Comparison of ENCODE assay signal across 18 cellular contexts in the genomic region with DNA sequence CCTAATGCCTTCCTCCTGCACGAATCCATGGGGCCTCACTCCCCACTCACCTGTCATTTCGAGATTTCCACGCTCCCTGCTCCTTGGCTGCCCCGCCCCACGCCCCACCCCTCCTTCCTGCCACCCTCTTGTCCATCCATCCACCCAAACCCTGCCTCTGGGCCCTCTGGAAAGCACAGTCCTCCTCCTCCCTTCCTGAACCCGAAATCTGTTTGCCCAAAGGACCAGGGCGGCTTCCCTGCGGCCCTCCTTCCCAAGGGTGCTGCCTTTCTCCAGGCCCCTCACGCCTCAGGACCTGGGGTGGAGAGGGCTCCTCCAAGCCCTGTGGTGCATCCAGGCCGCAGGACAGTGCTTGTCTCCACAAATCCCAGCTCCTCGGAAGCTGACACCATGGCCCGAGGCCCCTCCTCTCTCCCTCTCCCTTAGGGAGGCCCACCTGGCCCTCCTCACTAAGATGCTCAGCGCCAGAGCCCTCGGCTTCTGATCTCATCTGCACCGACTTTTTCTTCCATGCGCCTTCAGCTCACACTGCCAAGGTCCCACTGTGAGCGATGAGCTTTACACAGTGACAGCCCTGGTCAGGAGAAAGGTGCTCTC. TPM values are rescaled to one million over a fixed set of nuclear protein-coding genes. Genes with fewer than 3 reads are reported as not detected.
"Had no signal": no experiment of that assay in that cellular context is flagged by ENCODE, and none has a peak within 500 bp of the region (broad histone marks: within the 10 kb centered on the region; RNA-seq: fewer than 3 reads in every experiment).

No MANE protein-coding gene starts in this region.

- H3K4me1 ChIP-seq: body of pancreas, colonic mucosa had no signal

- H3K27me3 ChIP-seq: body of pancreas, colonic mucosa, neutrophil had no signal

- H3K36me3 ChIP-seq: colonic mucosa, neutrophil had no signal

- H3K4me2 ChIP-seq: smooth muscle cell had no signal

- H3K4me3 Mint-ChIP-seq: naive thymus-derived CD4-positive, alpha-beta T cell; stimulated activated naive CD8-positive, alpha-beta T cell treated with anti-CD3 and anti-CD28 coated beads, Interleukin-15, amount 100 ng/mL, for 72 hours; T-helper 1 cell treated with Interleukin-12 subunit alpha and Interleukin-12 subunit beta and Interleukin-4 antibody, amounts not matched to agents 30 μg/mL and 1 μg/mL, for 36 hours had no signal

- H3K9me3 Mint-ChIP-seq: naive thymus-derived CD4-positive, alpha-beta T cell; stimulated activated naive CD8-positive, alpha-beta T cell treated with anti-CD3 and anti-CD28 coated beads, Interleukin-15, amount 100 ng/mL, for 72 hours; T-helper 1 cell treated with Interleukin-12 subunit alpha and Interleukin-12 subunit beta and Interleukin-4 antibody, amounts not matched to agents 30 μg/mL and 1 μg/mL, for 36 hours had no signal

- H3K27ac ChIP-seq: body of pancreas, colonic mucosa, neutrophil had no signal

- ATAC-seq: body of pancreas; sciatic nerve; stimulated activated naive CD8-positive, alpha-beta T cell treated with anti-CD3 and anti-CD28 coated beads, Interleukin-15, amount 100 ng/mL, for 72 hours had no signal

- DNase-seq: activated CD4-positive, alpha-beta T cell treated with anti-CD3 and anti-CD28 coated beads for 1 hour; activated CD8-positive, alpha-beta memory T cell treated with anti-CD3 and anti-CD28 coated beads for 24 hours; activated naive CD4-positive, alpha-beta T cell; body of pancreas; caudate nucleus; colonic mucosa; erythroblast; kidney glomerular epithelial cell; mesendoderm; naive thymus-derived CD4-positive, alpha-beta T cell; stimulated activated CD4-positive, alpha-beta T cell treated with anti-CD3 and anti-CD28 coated beads, Interleukin-4, amount 100 ng/mL, for 1 hour had no signal

- H3K36me3 Mint-ChIP-seq: naive thymus-derived CD4-positive, alpha-beta T cell had no signal

- H3K27ac Mint-ChIP-seq: T-helper 1 cell treated with Interleukin-12 subunit alpha and Interleukin-12 subunit beta and Interleukin-4 antibody, amounts not matched to agents 30 μg/mL and 1 μg/mL, for 36 hours had no signal

- H3K4me3 ChIP-seq: body of pancreas, colonic mucosa, smooth muscle cell had no signal

- H3K9me3 ChIP-seq: body of pancreas, colonic mucosa, neutrophil had no signal

RNA-seq across cellular contexts. Expression of gene SLC47A2, which starts 43.6 kb away (rescaled TPM):
- total RNA-seq: liver; mucosa of gallbladder; naive thymus-derived CD4-positive, alpha-beta T cell; sciatic nerve; smooth muscle cell had no signal
